ENCODE assay signal across 8 cellular contexts in the genomic region with DNA sequence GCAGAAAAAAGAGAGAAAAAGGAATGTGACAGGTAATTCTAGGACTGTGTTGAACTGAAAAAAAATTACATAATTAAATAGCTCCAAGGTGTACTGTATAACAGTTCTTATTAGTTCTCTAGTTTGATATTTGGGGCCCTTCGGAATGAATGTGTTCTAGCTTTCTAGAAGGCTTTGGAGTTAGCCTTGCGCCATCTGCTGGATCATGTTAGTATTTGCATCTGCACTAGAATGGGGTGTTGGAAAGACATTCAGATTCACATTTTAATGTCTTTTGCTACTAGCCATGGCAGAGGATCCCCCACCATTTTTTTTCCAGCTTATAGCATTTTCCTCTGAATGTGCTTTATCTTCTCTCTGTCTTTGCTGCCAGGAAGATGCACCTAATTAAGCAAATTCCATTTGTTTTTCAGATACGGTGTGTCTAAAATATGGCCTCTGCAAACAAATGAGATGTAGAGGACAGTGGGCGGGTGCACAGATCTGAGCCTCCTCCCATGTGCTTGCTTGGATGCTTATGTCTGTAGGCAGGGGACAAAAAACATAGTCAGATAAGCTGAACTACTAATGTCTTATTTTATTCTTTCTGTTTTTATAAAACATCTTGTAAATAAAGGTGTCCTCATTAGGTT.
A peak's percentile ranks its signal among the peaks of the same experiment; 100 is the strongest.
DNase-seq lines count a peak whose midpoint lies in the region; ATAC-seq and TF ChIP-seq lines count a peak whose summit lies in the region.

No MANE protein-coding gene starts in this region.

- H3K4me3 Mint-ChIP-seq in T-helper 2 cell treated with Interferon-gamma antibody and Interleukin-4, amounts not matched to agents 5 μg/mL and 100 μg/mL, for 36 hours, result no peak overlapping the region

- peak; percentile 82 for TF ChIP-seq CTCF in AG09319 (IDR thresholded peaks at IDR 0.05; ENCODE audit: low read depth, low read length)

- no peaks in the 10 kb centered on the region for H3K9me3 Mint-ChIP-seq in T-helper 2 cell treated with Interferon-gamma antibody and Interleukin-4, amounts not matched to agents 5 μg/mL and 100 μg/mL, for 36 hours

- H3K27ac Mint-ChIP-seq in T-helper 2 cell treated with Interferon-gamma antibody and Interleukin-4, amounts not matched to agents 5 μg/mL and 100 μg/mL, for 36 hours, result no peak overlapping the region

- ATAC-seq in GM18502 (IDR thresholded peaks at IDR 0.05; ENCODE audit: poor library complexity, unreplicated experiment), result peak; percentile 89
- peak; percentile 76 for ATAC-seq in HG02884 (IDR thresholded peaks at IDR 0.05; ENCODE audit: unreplicated experiment)
- peak; percentile 86 for ATAC-seq in left lobe of liver

- H3K4me1 Mint-ChIP-seq in T-helper 2 cell treated with Interferon-gamma antibody and Interleukin-4, amounts not matched to agents 5 μg/mL and 100 μg/mL, for 36 hours (ENCODE audit: low read depth), result peaks cover 3% of the 10 kb centered on the region

- no peaks in the 10 kb centered on the region for H3K36me3 Mint-ChIP-seq in T-helper 2 cell treated with Interferon-gamma antibody and Interleukin-4, amounts not matched to agents 5 μg/mL and 100 μg/mL, for 36 hours (ENCODE audit: low read depth)

- DNase-seq in AG09319 (ENCODE audit: extremely low read depth, low read depth), result no peak
- peak; percentile 55 for DNase-seq in NCI-H1436 (lab: John Stamatoyannopoulos, UW)
- DNase-seq in T-helper 2 cell treated with Interferon-gamma antibody and Interleukin-4, amounts not matched to agents 5 μg/mL and 100 μg/mL, for 36 hours (ENCODE audit: low spot score), result peak; percentile 37
- DNase-seq in cerebellar cortex (ENCODE audit: low spot score), result peak; percentile 86
- no peak for DNase-seq in left lobe of liver (ENCODE audit: low spot score)
- peak in 2 of 3 experiments; percentile 13 to 26 for DNase-seq in stimulated activated CD4-positive, alpha-beta T cell treated with anti-CD3 and anti-CD28 coated beads, TNF-alpha, amount 100 ng/mL, for 24 hours (ENCODE audit: low read depth in 3 of 3)

- H3K27me3 Mint-ChIP-seq in T-helper 2 cell treated with Interferon-gamma antibody and Interleukin-4, amounts not matched to agents 5 μg/mL and 100 μg/mL, for 36 hours (ENCODE audit: low read depth), result no peaks in the 10 kb centered on the region

Comparison
In these comparisons a context has a peak if more than half of its experiments do, and no peak if none do; other contexts are left out.
1. DNase-seq: peak in NCI-H1436 (single experiment), T-helper 2 cell treated with Interferon-gamma antibody and Interleukin-4, amounts not matched to agents 5 μg/mL and 100 μg/mL, for 36 hours (single experiment), cerebellar cortex (single experiment) and stimulated activated CD4-positive, alpha-beta T cell treated with anti-CD3 and anti-CD28 coated beads, TNF-alpha, amount 100 ng/mL, for 24 hours (2 of 3); none in AG09319 (single experiment) and left lobe of liver (single experiment).
2. Peak in every context shown above with its lines, with median percentiles within 50 percentile points of each other: ATAC-seq.